ENCODE assay signal across 17 cellular contexts in the genomic region with DNA sequence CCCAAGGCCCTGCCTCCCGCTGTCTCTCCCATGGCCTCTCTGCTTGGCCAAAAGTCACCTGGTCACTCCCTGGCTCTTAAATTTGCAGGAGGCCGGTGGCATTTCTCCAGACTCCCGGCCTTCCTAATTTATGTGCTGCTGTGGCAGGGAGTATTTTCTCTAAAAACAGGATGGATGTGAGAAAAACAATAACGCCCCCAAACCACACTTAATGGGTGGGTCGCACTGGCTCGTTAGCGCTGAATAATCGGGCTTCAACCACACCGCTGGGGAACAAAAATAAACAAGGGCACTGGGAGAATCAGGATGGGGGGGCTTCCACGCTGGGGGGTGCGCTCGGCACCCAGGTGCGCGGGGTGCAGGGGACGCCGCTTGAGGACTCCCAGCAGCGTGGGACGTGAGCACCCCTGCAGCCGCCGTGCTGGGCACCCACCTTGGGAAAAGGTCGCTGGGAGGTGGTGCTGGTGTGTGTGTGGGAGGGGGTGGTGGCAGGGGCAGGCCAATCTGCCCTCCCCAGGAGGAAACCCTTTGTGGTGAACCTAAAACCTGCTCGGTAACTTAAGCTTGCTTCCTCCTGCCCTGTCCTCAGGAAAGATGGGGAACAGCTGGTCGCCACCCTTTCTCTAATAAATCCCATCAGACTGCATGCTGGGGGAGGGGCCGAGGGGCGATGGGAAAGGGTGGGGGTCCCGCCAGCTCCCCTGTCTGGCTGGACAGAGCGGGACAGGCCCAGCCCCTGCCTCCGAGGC.
"Had no signal": no experiment of that assay in that cellular context is flagged by ENCODE, and none has a peak within 500 bp of the region (broad histone marks: within the 10 kb centered on the region; RNA-seq: fewer than 3 reads in every experiment).

No MANE protein-coding gene starts in this region.

- H2AFZ ChIP-seq: hepatocyte had no signal

- H3K36me3 Mint-ChIP-seq: naive thymus-derived CD4-positive, alpha-beta T cell had no signal

- H3K4me3 ChIP-seq: gastroesophageal sphincter, hepatocyte, lung, psoas muscle had no signal

- H3K9me3 Mint-ChIP-seq: activated B cell treated with CpG ODN at 0.5 μM for 24 hours; activated CD4-positive, alpha-beta T cell treated with anti-CD3 and anti-CD28 coated beads, Interleukin-2, amount 10 ng/mL, durations not matched to agents 7 days and 5 days; naive thymus-derived CD4-positive, alpha-beta T cell had no signal

- H3K9me3 ChIP-seq: gastroesophageal sphincter, psoas muscle had no signal

- H3K27ac ChIP-seq: epithelial cell of prostate, gastroesophageal sphincter, hepatocyte, psoas muscle had no signal

- H3K27me3 Mint-ChIP-seq: activated CD4-positive, alpha-beta T cell treated with anti-CD3 and anti-CD28 coated beads, Interleukin-2, amount 10 ng/mL, durations not matched to agents 7 days and 5 days had no signal

- H3K27ac Mint-ChIP-seq: activated B cell treated with CpG ODN at 0.5 μM for 24 hours; activated CD4-positive, alpha-beta T cell treated with anti-CD3 and anti-CD28 coated beads, Interleukin-2, amount 10 ng/mL, durations not matched to agents 7 days and 5 days; naive thymus-derived CD4-positive, alpha-beta T cell had no signal

- H3K4me1 ChIP-seq: psoas muscle had no signal

- H3K4me1 Mint-ChIP-seq: activated B cell treated with CpG ODN at 0.5 μM for 24 hours; activated CD4-positive, alpha-beta T cell treated with anti-CD3 and anti-CD28 coated beads, Interleukin-2, amount 10 ng/mL, durations not matched to agents 7 days and 5 days; naive thymus-derived CD4-positive, alpha-beta T cell had no signal

- DNase-seq: activated B cell treated with CpG ODN at 0.5 μM for 24 hours; activated CD4-positive, alpha-beta T cell treated with anti-CD3 and anti-CD28 coated beads, Interleukin-2, amount 10 ng/mL, durations not matched to agents 7 days and 5 days; activated CD8-positive, alpha-beta memory T cell treated with anti-CD3 and anti-CD28 coated beads for 24 hours; activated naive CD4-positive, alpha-beta T cell treated with Interleukin-2 at 50 U/mL for 16 hours; cortex of kidney; effector memory CD4-positive, alpha-beta T cell; kidney glomerular epithelial cell; naive thymus-derived CD4-positive, alpha-beta T cell; stimulated activated CD4-positive, alpha-beta T cell treated with anti-CD3 and anti-CD28 coated beads, Interleukin-2, amount 100 ng/mL, for 48 hours; stimulated activated naive CD4-positive, alpha-beta T cell treated with Interleukin-2 at 50 U/mL for 16 hours; T-helper 9 cell; trophoblast cell had no signal

- H3K4me3 Mint-ChIP-seq: activated B cell treated with CpG ODN at 0.5 μM for 24 hours; activated CD4-positive, alpha-beta T cell treated with anti-CD3 and anti-CD28 coated beads, Interleukin-2, amount 10 ng/mL, durations not matched to agents 7 days and 5 days; naive thymus-derived CD4-positive, alpha-beta T cell had no signal

- H3K79me2 ChIP-seq: hepatocyte had no signal

- ATAC-seq: gastroesophageal sphincter; naive thymus-derived CD4-positive, alpha-beta T cell; psoas muscle had no signal

- H3K36me3 ChIP-seq: gastroesophageal sphincter had no signal

- H3K4me2 ChIP-seq: hepatocyte had no signal
